ENCODE assay signal across 23 cellular contexts in genomic region chr17:78537217-78537860, GRCh38. TPM values are rescaled to one million over a fixed set of nuclear protein-coding genes. Genes with fewer than 3 reads are reported as not detected.
A peak's percentile ranks its signal among the peaks of the same experiment; 100 is the strongest.
DNase-seq lines count a peak whose midpoint lies in the region; ATAC-seq, FAIRE-seq and TF ChIP-seq lines count a peak whose summit lies in the region.
"Had no signal": no experiment of that assay in that cellular context is flagged by ENCODE, and none has a peak within 500 bp of the region (broad histone marks: within the 10 kb centered on the region; RNA-seq: fewer than 3 reads in every experiment).

No MANE protein-coding gene starts in this region.

- H3K27me3 ChIP-seq in HepG2 (ENCODE audit: control insufficient read depth in 1 of 2, insufficient read depth in 2 of 2, low read length in 2 of 2) (no peaks in the 10 kb centered on the region), right lobe of liver (no peaks in the 10 kb centered on the region), endodermal cell (ENCODE audit: control insufficient read depth, insufficient read depth, low read length, poor library complexity, severe bottlenecking) (no peaks in the 10 kb centered on the region)
- H3K27me3 ChIP-seq: BE2C had no signal

- no peaks in the 10 kb centered on the region for H3K79me2 ChIP-seq in HepG2 (ENCODE audit: insufficient read depth, low read length)

- H3K9me3 ChIP-seq in HepG2 (ENCODE audit: low read length) (no peaks in the 10 kb centered on the region), right lobe of liver (no peaks in the 10 kb centered on the region), endodermal cell (ENCODE audit: control insufficient read depth, low read length) (no peaks in the 10 kb centered on the region)
- H3K9me3 ChIP-seq: BE2C, Caco-2 had no signal

- FAIRE-seq in HepG2 (lab: Jason Lieb, UNC) = no peak
- FAIRE-seq: A204.1 had no signal

- H3K4me3 ChIP-seq in HepG2 (replicated peaks in 1 of 3; ENCODE audit: insufficient read depth in 1 of 3, low read depth in 2 of 3, low read length in 3 of 3) (no peak overlapping the region), right lobe of liver (no peak overlapping the region), endodermal cell (ENCODE audit: low read length) (no peak overlapping the region)
- H3K4me3 ChIP-seq: GM23248 had no signal

- TF ChIP-seq EP300 in HepG2 (IDR thresholded peaks at IDR 0.05; ENCODE audit: low read depth in 2 of 2, low read length in 2 of 2) (no peak), HepG2 (CRISPR knock-in tag; IDR thresholded peaks at IDR 0.05; ENCODE audit: borderline replicate concordance) (no peak)

- peaks cover 32% of the 10 kb centered on the region for H3K4me1 ChIP-seq in HepG2 (ENCODE audit: insufficient read depth, low read length)
- no peaks in the 10 kb centered on the region for H3K4me1 ChIP-seq in right lobe of liver
- peaks cover 7% of the 10 kb centered on the region for H3K4me1 ChIP-seq in endodermal cell (ENCODE audit: control insufficient read depth, insufficient read depth, low read length)
- H3K4me1 ChIP-seq: BE2C, Caco-2 had no signal

- 82% methylated on average over 13 of the region's 20 CpGs for WGBS in HepG2 (ENCODE audit: low lambda C conversion rate)
- WGBS in right lobe of liver (ENCODE audit: insufficient coverage, low coverage, low lambda C conversion rate, missing lambda C conversion rate) = 88% methylated on average over 4 of the region's 20 CpGs
- 89 to 95% methylated on average over 9 to 20 of the region's 20 CpGs for WGBS in endodermal cell (ENCODE audit: insufficient coverage in 1 of 2, insufficient read length in 1 of 2), 2 experiments

- BruUV-seq in HepG2 (replicated peaks; lab: Mats Ljungman, UMichigan) = no TSS peak

- H3K36me3 ChIP-seq in HepG2 (replicated peaks in 1 of 2; ENCODE audit: control insufficient read depth in 1 of 2, insufficient read depth in 2 of 2, low read length in 2 of 2) = no peaks in the 10 kb centered on the region
- H3K36me3 ChIP-seq in right lobe of liver = no peaks in the 10 kb centered on the region
- no peaks in the 10 kb centered on the region for H3K36me3 ChIP-seq in endodermal cell (ENCODE audit: control insufficient read depth, insufficient read depth, low read length)
- H3K36me3 ChIP-seq: BE2C had no signal

- TF ChIP-seq RAD21 in HepG2 (CRISPR knock-in tag; IDR thresholded peaks at IDR 0.05) = no peak

- H3K27ac Mint-ChIP-seq in endodermal cell = no peak overlapping the region
- H3K27ac Mint-ChIP-seq in stimulated activated memory B cell treated with anti-CD40 and anti-IgM and Interleukin-4, amounts not matched to agents 10 μg/mL and 1 μg/mL and 100 μg/mL, for 72 hours = no peak overlapping the region
- H3K27ac Mint-ChIP-seq: CD4-positive, alpha-beta T cell had no signal

- DNase-seq in HepG2 (ENCODE audit: low spot score) (no peak), right lobe of liver (no peak), endodermal cell (peak; percentile 38), posterior vena cava (ENCODE audit: low spot score) (peak; percentile 60), germinal center (ENCODE audit: low spot score) (no peak), iPS-NIHi7 (ENCODE audit: extremely low spot score) (no peak)
- DNase-seq: BE2C; Caco-2; CD4-positive, alpha-beta T cell; DMS153; GDM1; GM23248; KG1; NCI-H1417 treated with DMSO at 0.1 percent for 48 hours; NCI-H187 treated with DMSO at 0.1 percent for 48 hours; NCI-H2227 treated with DMSO at 0.1 percent for 48 hours; NCI-H524; NCI-H82; SIG-M5 had no signal

- no peak overlapping the region for H2AFZ ChIP-seq in HepG2 (ENCODE audit: low read length)
- H2AFZ ChIP-seq: GM23248 had no signal

- in situ Hi-C loops in HepG2 (cut with HindIII; ENCODE audit: extremely low pct_ligation_motif_present, low pct_unique_long_range_greater_than_20kb) = no loop called here

- H3K27ac ChIP-seq in HepG2 (ENCODE audit: extremely low read length, insufficient read depth, low read length) = no peak overlapping the region
- H3K27ac ChIP-seq in right lobe of liver = no peak overlapping the region
- H3K27ac ChIP-seq in endodermal cell (ENCODE audit: low read depth, low read length) = no peak overlapping the region
- H3K27ac ChIP-seq: GM23248 had no signal

- H3K9me3 Mint-ChIP-seq in endodermal cell = no peaks in the 10 kb centered on the region
- peaks cover 3% of the 10 kb centered on the region for H3K9me3 Mint-ChIP-seq in stimulated activated memory B cell treated with anti-CD40 and anti-IgM and Interleukin-4, amounts not matched to agents 10 μg/mL and 1 μg/mL and 100 μg/mL, for 72 hours
- H3K9me3 Mint-ChIP-seq: CD4-positive, alpha-beta T cell had no signal

- intact Hi-C loops in HepG2 (cut with micrococcal nuclease; ENCODE audit: unreplicated experiment) (no loop called here), right lobe of liver (cut with DNase I) (no loop called here), posterior vena cava (cut with DNase I) (loop anchor here in 1 of 2 donors (2.0 kb wide), 1 partner anchor 27 kb away; no protein-coding TSS in a partner anchor)

- POLR2A ChIA-PET in HepG2 (lab: Yijun Ruan, JAX) = interaction anchor here (0.6 kb wide), 2 partner anchors 26 to 1207 kb away, joined by 3 to 4 read pairs; no protein-coding TSS in a partner anchor

- TF ChIP-seq CTCF in HepG2 (CRISPR knock-in tag; IDR thresholded peaks at IDR 0.05) (no peak), right lobe of liver (IDR thresholded peaks at IDR 0.05) (no peak), endodermal cell (conservative IDR thresholded peaks at IDR 0.05) (no peak)

- H3K4me2 ChIP-seq in HepG2 (ENCODE audit: low read depth, low read length) = no peak overlapping the region

- H3K4me1 Mint-ChIP-seq in endodermal cell = peaks cover 9% of the 10 kb centered on the region
- H3K4me1 Mint-ChIP-seq in stimulated activated memory B cell treated with anti-CD40 and anti-IgM and Interleukin-4, amounts not matched to agents 10 μg/mL and 1 μg/mL and 100 μg/mL, for 72 hours = no peaks in the 10 kb centered on the region

- ATAC-seq in HepG2 (no peak), right lobe of liver (no peak), GM19023 (IDR thresholded peaks at IDR 0.05; ENCODE audit: unreplicated experiment) (no peak)
- ATAC-seq in stimulated activated memory B cell treated with anti-CD40 and anti-IgM and Interleukin-4, amounts not matched to agents 10 μg/mL and 1 μg/mL and 100 μg/mL, for 72 hours = no peak
- ATAC-seq: HCT116 had no signal

- H3K36me3 Mint-ChIP-seq in endodermal cell (ENCODE audit: low read depth) = no peaks in the 10 kb centered on the region
- H3K36me3 Mint-ChIP-seq in stimulated activated memory B cell treated with anti-CD40 and anti-IgM and Interleukin-4, amounts not matched to agents 10 μg/mL and 1 μg/mL and 100 μg/mL, for 72 hours = no peaks in the 10 kb centered on the region

- CTCF ChIA-PET in HepG2 (lab: Yijun Ruan, JAX; ENCODE audit: low intra/inter-chr PET ratio, low total read pairs) = no interaction called here

- no peak overlapping the region for H3K9ac ChIP-seq in HepG2 (ENCODE audit: insufficient read depth, low read depth, low read length)
- H3K9ac ChIP-seq in endodermal cell (ENCODE audit: extremely low read depth, low read length, poor library complexity, severe bottlenecking) = no peak overlapping the region
- H3K9ac ChIP-seq: GM23248 had no signal

- no peaks in the 10 kb centered on the region for H4K20me1 ChIP-seq in HepG2 (ENCODE audit: insufficient read depth, low read length)

- TF ChIP-seq POLR2A in HepG2 (IDR thresholded peaks at IDR 0.05; ENCODE audit: insufficient read depth in 1 of 2, low read depth in 2 of 2, low read length in 2 of 2) (no peak), right lobe of liver (IDR thresholded peaks at IDR 0.05) (no peak)

- H3K27me3 Mint-ChIP-seq in endodermal cell (ENCODE audit: insufficient read depth) = no peaks in the 10 kb centered on the region
- H3K27me3 Mint-ChIP-seq in stimulated activated memory B cell treated with anti-CD40 and anti-IgM and Interleukin-4, amounts not matched to agents 10 μg/mL and 1 μg/mL and 100 μg/mL, for 72 hours = peaks cover 26% of the 10 kb centered on the region
- H3K27me3 Mint-ChIP-seq: CD4-positive, alpha-beta T cell had no signal

- H3K4me3 Mint-ChIP-seq in endodermal cell = no peak overlapping the region
- H3K4me3 Mint-ChIP-seq in stimulated activated memory B cell treated with anti-CD40 and anti-IgM and Interleukin-4, amounts not matched to agents 10 μg/mL and 1 μg/mL and 100 μg/mL, for 72 hours = no peak overlapping the region
- H3K4me3 Mint-ChIP-seq: CD4-positive, alpha-beta T cell had no signal

TF ChIP-seq in HepG2, 621 proteins besides CTCF, POLR2A, EP300 and RAD21:
- no peak for TF ChIP-seq SETDB1 (CRISPR knock-in tag; IDR thresholded peaks at IDR 0.05; ENCODE audit: borderline replicate concordance)
- TF ChIP-seq ZNF75D (CRISPR knock-in tag; IDR thresholded peaks at IDR 0.05; ENCODE audit: borderline replicate concordance) = 0 out of 2 replicates have a peak, but pooled peaks have one; percentile 12
- peak; percentile 85 for TF ChIP-seq ZBTB38 (CRISPR knock-in tag; IDR thresholded peaks at IDR 0.05)

RNA-seq across cellular contexts. Expression of gene DNAH17, which starts 39.9 kb away (rescaled TPM):
- 0.86 and 0.90 TPM in 2 replicates for total RNA-seq in HepG2 (2016; rRNA removed; fragmentation: Illumina TruSeq; extraction: Trizol)
- total RNA-seq in HepG2 (2016; cell fraction: cytosol; rRNA removed; fragmentation: Illumina TruSeq; extraction: Trizol; ENCODE audit: low read depth) = 0.51 and 0.79 TPM in 2 replicates
- 0.28 and 1.4 TPM in 2 replicates for total RNA-seq in HepG2 (2016; cell fraction: insoluble cytoplasmic fraction; rRNA removed; fragmentation: Illumina TruSeq; extraction: Trizol)
- 0.34 and 0.46 TPM in 2 replicates for total RNA-seq in HepG2 (2016; cell fraction: membrane; rRNA removed; fragmentation: Illumina TruSeq; extraction: Trizol)
- 1.9 and 2.2 TPM in 2 replicates for total RNA-seq in HepG2 (2016; cell fraction: nucleus; rRNA removed; fragmentation: Illumina TruSeq; extraction: Trizol)
- 1.6 and 1.8 TPM in 2 replicates for polyA plus RNA-seq in HepG2 (2011; rRNA removed)
- polyA plus RNA-seq in HepG2 (2011; cell fraction: cytosol; rRNA removed) = 0.98 and 1.4 TPM in 2 replicates
- polyA plus RNA-seq in HepG2 (2011; cell fraction: nucleus; rRNA removed) = 8.8 and 9.2 TPM in 2 replicates
- polyA plus RNA-seq in HepG2 (2012) = 3.3 and 4.0 TPM in 2 replicates
- 0.34 and 0.66 TPM in 2 replicates for polyA plus RNA-seq in HepG2 (2016; cell fraction: cytosol; fragmentation: Illumina TruSeq; extraction: Trizol; ENCODE audit: low read depth)
- 1.1 and 1.3 TPM in 2 replicates for polyA plus RNA-seq in HepG2 (2016; cell fraction: insoluble cytoplasmic fraction; fragmentation: Illumina TruSeq; extraction: Trizol; ENCODE audit: low read depth)
- polyA plus RNA-seq in HepG2 (2016; cell fraction: membrane; fragmentation: Illumina TruSeq; extraction: Trizol; ENCODE audit: low read depth) = 0.31 and 1.2 TPM in 2 replicates
- 2.7 and 3.1 TPM in 2 replicates for polyA plus RNA-seq in HepG2 (2016; cell fraction: nucleus; fragmentation: Illumina TruSeq; extraction: Trizol; ENCODE audit: insufficient read depth, low read depth)
- polyA minus RNA-seq in HepG2 (2011; rRNA and poly(A)+ RNA removed; ENCODE audit: low replicate concordance) = 2.5 and 3.0 TPM in 2 replicates
- 0.89 and 1.5 TPM in 2 replicates for polyA minus RNA-seq in HepG2 (2011; cell fraction: cytosol; rRNA and poly(A)+ RNA removed)
- 6.1 and 6.3 TPM in 2 replicates for polyA minus RNA-seq in HepG2 (2011; cell fraction: nucleus; rRNA and poly(A)+ RNA removed)
- total RNA-seq in right lobe of liver = under 1 TPM in 1 of 6 experiments, not detected in 5; 0.04 TPM
- under 1 TPM; 0.13 to 0.64 TPM for total RNA-seq in endodermal cell
- polyA plus RNA-seq in endodermal cell (2013, experiment 1 of 2) = not detected
- 0.12 TPM for polyA plus RNA-seq in endodermal cell (2013, experiment 2 of 2)
- total RNA-seq in posterior vena cava = under 1 TPM in 1 of 2 donors, not detected in 1; 0.10 TPM
- total RNA-seq: GM23248 had no signal

Comparison
In these comparisons a context has a peak if more than half of its experiments do, and no peak if none do; other contexts are left out.
1. DNase-seq: peak in endodermal cell (single experiment) and posterior vena cava (single experiment); none in HepG2 (single experiment), right lobe of liver (0 of 3), germinal center (single experiment) and iPS-NIHi7 (single experiment).